Comparison of ENCODE assay signal across 10 cellular contexts in genomic region chr6:29395331-29395730, GRCh38. TPM values are rescaled to one million over a fixed set of nuclear protein-coding genes. Genes with fewer than 3 reads are reported as not detected.
"Had no signal": no experiment of that assay in that cellular context is flagged by ENCODE, and none has a peak within 500 bp of the region (broad histone marks: within the 10 kb centered on the region; RNA-seq: fewer than 3 reads in every experiment).

Gene OR12D2 (plus strand): TSS chr6:29395631. CDS start chr6:29396700, 1,069 bp downstream.

- H3K27ac Mint-ChIP-seq: HFFc6 had no signal

- H3K36me3 ChIP-seq: HAP-1 had no signal

- H3K9me3 ChIP-seq: HAP-1 had no signal

- H3K9me3 Mint-ChIP-seq: H9 had no signal

- DNase-seq: GM23248, GOT3, H7, H9, HCEC 1CT, HFFc6 had no signal

- H3K9ac ChIP-seq: GM23248 had no signal

- ATAC-seq: HCT116 had no signal

- H3K27ac ChIP-seq: GM23248 had no signal

- H3K4me3 Mint-ChIP-seq: H9, HFFc6 had no signal

- H2AFZ ChIP-seq: GM23248 had no signal

- H3K4me3 ChIP-seq: GM23248, HAP-1 had no signal

RNA-seq across cellular contexts. Expression of gene OR12D2, which starts in this region (rescaled TPM):
- total RNA-seq: GM23248, H1, H4, H7, H9, HFFc6 had no signal
- polyA plus RNA-seq: GM23248, H1 had no signal
